Comparison of ENCODE assay signal across 8 cellular contexts in genomic region chr6:46090115-46091079, GRCh38. TPM values are rescaled to one million over a fixed set of nuclear protein-coding genes. Genes with fewer than 3 reads are reported as not detected.
DNase-seq lines count a peak whose midpoint lies in the region; ATAC-seq, FAIRE-seq and TF ChIP-seq lines count a peak whose summit lies in the region.

No MANE protein-coding gene starts in this region.

- H3K9me3 ChIP-seq in liver (ENCODE audit: control insufficient read depth in 4 of 4, low read length in 3 of 4), result peaks cover 2 to 5% (median 4%) of the 10 kb centered on the region in 4 donors

- no peaks in the 10 kb centered on the region for H3K36me3 ChIP-seq in liver (ENCODE audit: control insufficient read depth in 4 of 4, insufficient read depth in 3 of 4, low read depth in 1 of 4, low read length in 3 of 4)

- H3K4me3 ChIP-seq in liver (ENCODE audit: low read depth in 1 of 3, low read length in 3 of 3), result no peak overlapping the region

- no peaks in the 10 kb centered on the region for H3K27me3 ChIP-seq in liver (ENCODE audit: control insufficient read depth in 4 of 4, insufficient read depth in 4 of 4, low read length in 3 of 4)

- peak; percentile 95 to 96 for TF ChIP-seq RAD21 in liver (IDR thresholded peaks at IDR 0.05)

- peak; percentile 45 for DNase-seq in COR-L47 (lab: John Stamatoyannopoulos, UW)
- peak; percentile 20 for DNase-seq in H54 (ENCODE audit: insufficient read length, low spot score)
- peak; percentile 44 for DNase-seq in NCI-H2227 treated with DMSO at 0.1 percent for 48 hours (lab: John Stamatoyannopoulos, UW)
- peak; percentile 69 for DNase-seq in activated CD4-positive, alpha-beta T cell treated with anti-CD3 and anti-CD28 coated beads for 48 hours
- peak in 2 of 3 experiments; percentile 15 to 21 for DNase-seq in stimulated activated CD4-positive, alpha-beta T cell treated with anti-CD3 and anti-CD28 coated beads, TNF-alpha, amount 100 ng/mL, for 4 hours (ENCODE audit: low read depth in 3 of 3)

- H3K9ac ChIP-seq in liver (ENCODE audit: low read depth in 1 of 2, low read length in 2 of 2), result no peak overlapping the region

- TF ChIP-seq CTCF in liver (IDR thresholded peaks at IDR 0.05; ENCODE audit: low read depth, low read length, missing input control), result peak; percentile 72

- no peak for TF ChIP-seq POLR2A in H54 (IDR thresholded peaks at IDR 0.05; ENCODE audit: low read depth, low read length)

- peaks cover 0 to 6% (median 3%) of the 10 kb centered on the region in 4 donors for H3K4me1 ChIP-seq in liver (ENCODE audit: control insufficient read depth in 4 of 4, insufficient read depth in 4 of 4, low read length in 3 of 4)

- no peak overlapping the region for H3K27ac ChIP-seq in liver (ENCODE audit: low read depth in 1 of 2, low read length in 2 of 2)

- WGBS in liver, result 39% methylated on average over 10 of the region's 10 CpGs

- no peak for ATAC-seq in HG02840 (IDR thresholded peaks at IDR 0.05; ENCODE audit: low FRiP score, unreplicated experiment)

- FAIRE-seq in H54 (lab: Jason Lieb, UNC) (peak; percentile 79), colon (lab: Jason Lieb, UNC) (peak; percentile 83)

TF ChIP-seq in liver, 16 proteins besides CTCF, POLR2A, EP300 and RAD21:
- TF ChIP-seq JUND (IDR thresholded peaks at IDR 0.05) (no peak), HNF4A (conservative IDR thresholded peaks at IDR 0.05) (no peak), REST (IDR thresholded peaks at IDR 0.05) (no peak), NR2F2 (IDR thresholded peaks at IDR 0.05) (no peak), HNF4G (IDR thresholded peaks at IDR 0.05) (no peak), ATF3 (IDR thresholded peaks at IDR 0.05) (no peak), RXRA (IDR thresholded peaks at IDR 0.05) (peak; percentile 52 to 76), FOXA1 (IDR thresholded peaks at IDR 0.05) (no peak), FOXA2 (IDR thresholded peaks at IDR 0.05) (peak; percentile 22), YY1 (IDR thresholded peaks at IDR 0.05) (peak; percentile 34), TAF1 (conservative IDR thresholded peaks at IDR 0.05) (no peak), EGR1 (IDR thresholded peaks at IDR 0.05; ENCODE audit: low read depth in 2 of 2) (no peak), MAX (IDR thresholded peaks at IDR 0.05) (no peak), ZBTB33 (IDR thresholded peaks at IDR 0.05) (peak; percentile 15), SP1 (IDR thresholded peaks at IDR 0.05) (no peak), GABPA (IDR thresholded peaks at IDR 0.05 in 1 of 2, conservative IDR thresholded peaks at IDR 0.05 in 1 of 2) (no peak)

RNA-seq across cellular contexts. Expression of gene ENPP4, which starts 39.4 kb away (rescaled TPM):
- total RNA-seq in liver, result 10 to 100 TPM in 1 of 2 donors, 1 to 10 TPM in 1; 5.8 to 12.6 TPM
- polyA plus RNA-seq in liver, result 1 to 10 TPM; 3.6 to 3.8 TPM

Comparison
In these comparisons a context has a peak if more than half of its experiments do, and no peak if none do; other contexts are left out.
1. DNase-seq: peak in every context shown above with its lines; median percentile 69 in activated CD4-positive, alpha-beta T cell treated with anti-CD3 and anti-CD28 coated beads for 48 hours; 45 in COR-L47; 44 in NCI-H2227 treated with DMSO at 0.1 percent for 48 hours; 20 in H54; 18 in stimulated activated CD4-positive, alpha-beta T cell treated with anti-CD3 and anti-CD28 coated beads, TNF-alpha, amount 100 ng/mL, for 4 hours.